In genomic region chr22:36239401-36240171, GRCh38 we compare ENCODE assay signal across 8 cellular contexts. TPM values are rescaled to one million over a fixed set of nuclear protein-coding genes. Genes with fewer than 3 reads are reported as not detected.
A peak's percentile ranks its signal among the peaks of the same experiment; 100 is the strongest.
DNase-seq lines count a peak whose midpoint lies in the region; ATAC-seq and TF ChIP-seq lines count a peak whose summit lies in the region.

A gene with protein sequence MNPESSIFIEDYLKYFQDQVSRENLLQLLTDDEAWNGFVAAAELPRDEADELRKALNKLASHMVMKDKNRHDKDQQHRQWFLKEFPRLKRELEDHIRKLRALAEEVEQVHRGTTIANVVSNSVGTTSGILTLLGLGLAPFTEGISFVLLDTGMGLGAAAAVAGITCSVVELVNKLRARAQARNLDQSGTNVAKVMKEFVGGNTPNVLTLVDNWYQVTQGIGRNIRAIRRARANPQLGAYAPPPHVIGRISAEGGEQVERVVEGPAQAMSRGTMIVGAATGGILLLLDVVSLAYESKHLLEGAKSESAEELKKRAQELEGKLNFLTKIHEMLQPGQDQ (minus strand): TSS chr22:36239527. CDS start chr22:36233162, 6,365 bp downstream.

- H3K27ac Mint-ChIP-seq in nephron, result peak within 1 kb of the TSS; percentile 96 to 99 (median 96)
- H3K27ac Mint-ChIP-seq in stimulated activated naive CD8-positive, alpha-beta T cell treated with anti-CD3 and anti-CD28 coated beads, Interleukin-15, Interleukin-2, amounts not matched to agents 100 ng/mL and 50 ng/mL, for 24 hours, result peak within 1 kb of the TSS; percentile 94

- peak within 1 kb of the TSS; percentile 94 for H2AFZ ChIP-seq in Karpas-422 (ENCODE audit: low read length)

- no peaks in the 10 kb centered on the region for H4K20me1 ChIP-seq in Karpas-422 (ENCODE audit: insufficient read depth, low read depth, low read length)

- H3K4me2 ChIP-seq in Karpas-422 (ENCODE audit: low read depth, low read length, poor library complexity, severe bottlenecking), result peak within 1 kb of the TSS; percentile 96

- no peaks in the 10 kb centered on the region for H3K9me2 ChIP-seq in Karpas-422 (replicated peaks; ENCODE audit: insufficient read depth, low read length)

- peak; percentile 79 for TF ChIP-seq CTCF in RWPE1 (conservative IDR thresholded peaks at IDR 0.05; ENCODE audit: low read depth)
- peak; percentile 87 for TF ChIP-seq CTCF in fibroblast of the aortic adventitia (IDR thresholded peaks at IDR 0.05; ENCODE audit: insufficient read depth, low read length)
- TF ChIP-seq CTCF in nephron (IDR thresholded peaks at IDR 0.05; ENCODE audit: unreplicated experiment in 3 of 3), result peak; percentile 59 to 79 (median 65)

- peaks cover 32% of the 10 kb centered on the region for H3K79me2 ChIP-seq in Karpas-422 (ENCODE audit: low read length)

- ATAC-seq in GM21786 (IDR thresholded peaks at IDR 0.05; ENCODE audit: unreplicated experiment), result peak; percentile 81

- CTCF ChIA-PET in RWPE1 (lab: Yijun Ruan, JAX), result interaction anchor here (0.5 to 1.2 kb wide), 4 partner anchors 13 to 77 kb away, joined by 3 to 4 read pairs (median 3); partner anchors contain the start of gene APOL1

- DNase-seq in Daoy (ENCODE audit: low read depth), result peak; percentile 95
- DNase-seq in Karpas-422, result peak; percentile 92
- DNase-seq in RWPE1 (ENCODE audit: low spot score), result peak; percentile 86
- peak; percentile 75 for DNase-seq in activated effector memory CD4-positive, alpha-beta T cell treated with Interleukin-2 at 50 U/mL for 16 hours
- peak; percentile 92 for DNase-seq in fibroblast of the aortic adventitia (ENCODE audit: low read depth)

- H3K4me1 ChIP-seq in Karpas-422 (ENCODE audit: low read length), result peaks cover 19% of the 10 kb centered on the region

- no peaks in the 10 kb centered on the region; the same call in 1 of the 2 replicates for H3K27me3 ChIP-seq in Karpas-422 (ENCODE audit: low read length)

- H3K9ac ChIP-seq in Karpas-422 (ENCODE audit: low read length), result peak within 1 kb of the TSS; percentile 80

- peak within 1 kb of the TSS; percentile 87 to 99 (median 96) for H3K4me3 Mint-ChIP-seq in nephron
- peak within 1 kb of the TSS; percentile 94 for H3K4me3 Mint-ChIP-seq in stimulated activated naive CD8-positive, alpha-beta T cell treated with anti-CD3 and anti-CD28 coated beads, Interleukin-15, Interleukin-2, amounts not matched to agents 100 ng/mL and 50 ng/mL, for 24 hours

- H3K27ac ChIP-seq in Karpas-422 (ENCODE audit: low read length) (no peak within 1 kb of the TSS), RWPE1 (peak within 1 kb of the TSS; percentile 89)

- H3K9me3 Mint-ChIP-seq in nephron, result peaks cover 15% of the 10 kb centered on the region
- no peaks in the 10 kb centered on the region for H3K9me3 Mint-ChIP-seq in stimulated activated naive CD8-positive, alpha-beta T cell treated with anti-CD3 and anti-CD28 coated beads, Interleukin-15, Interleukin-2, amounts not matched to agents 100 ng/mL and 50 ng/mL, for 24 hours

- H3K36me3 ChIP-seq in Karpas-422 (ENCODE audit: insufficient read depth, low read length), result 0 out of 2 replicates have a peak, but pooled peaks cover 6% of the 10 kb centered on the region

- H3K4me3 ChIP-seq in Karpas-422 (ENCODE audit: low read length), result peak within 1 kb of the TSS; percentile 86
- H3K4me3 ChIP-seq in fibroblast of the aortic adventitia (ENCODE audit: low read depth, low read length), result peak within 1 kb of the TSS; percentile 84

- POLR2A ChIA-PET in RWPE1 (lab: Yijun Ruan, JAX; ENCODE audit: low non-redundant PET), result no interaction called here

- peaks cover 19% of the 10 kb centered on the region for H3K36me3 Mint-ChIP-seq in nephron (ENCODE audit: low read depth)
- H3K36me3 Mint-ChIP-seq in stimulated activated naive CD8-positive, alpha-beta T cell treated with anti-CD3 and anti-CD28 coated beads, Interleukin-15, Interleukin-2, amounts not matched to agents 100 ng/mL and 50 ng/mL, for 24 hours (ENCODE audit: low read depth), result peaks cover 39% of the 10 kb centered on the region

- H3K27me3 Mint-ChIP-seq in nephron (ENCODE audit: low read depth), result no peaks in the 10 kb centered on the region
- H3K27me3 Mint-ChIP-seq in stimulated activated naive CD8-positive, alpha-beta T cell treated with anti-CD3 and anti-CD28 coated beads, Interleukin-15, Interleukin-2, amounts not matched to agents 100 ng/mL and 50 ng/mL, for 24 hours, result no peaks in the 10 kb centered on the region

- peaks cover 51% of the 10 kb centered on the region for H3K4me1 Mint-ChIP-seq in nephron
- H3K4me1 Mint-ChIP-seq in stimulated activated naive CD8-positive, alpha-beta T cell treated with anti-CD3 and anti-CD28 coated beads, Interleukin-15, Interleukin-2, amounts not matched to agents 100 ng/mL and 50 ng/mL, for 24 hours (ENCODE audit: low read depth), result peaks cover 62% of the 10 kb centered on the region

- H3K9me3 ChIP-seq in Karpas-422 (ENCODE audit: low read length), result no peaks in the 10 kb centered on the region

RNA-seq across cellular contexts. Expression of the gene that starts here (rescaled TPM):
- 43.7 and 51.4 TPM in 2 replicates for total RNA-seq in Daoy (2014; rRNA removed; shearing (Covaris generic))
- 11.3 and 15.9 TPM in 2 replicates for total RNA-seq in Karpas-422 (2014; rRNA removed; shearing (Covaris generic); ENCODE audit: low replicate concordance)
- 45.2 and 228 TPM in 2 replicates for total RNA-seq in fibroblast of the aortic adventitia (ENCODE audit: low replicate concordance)
